In the genomic region with DNA sequence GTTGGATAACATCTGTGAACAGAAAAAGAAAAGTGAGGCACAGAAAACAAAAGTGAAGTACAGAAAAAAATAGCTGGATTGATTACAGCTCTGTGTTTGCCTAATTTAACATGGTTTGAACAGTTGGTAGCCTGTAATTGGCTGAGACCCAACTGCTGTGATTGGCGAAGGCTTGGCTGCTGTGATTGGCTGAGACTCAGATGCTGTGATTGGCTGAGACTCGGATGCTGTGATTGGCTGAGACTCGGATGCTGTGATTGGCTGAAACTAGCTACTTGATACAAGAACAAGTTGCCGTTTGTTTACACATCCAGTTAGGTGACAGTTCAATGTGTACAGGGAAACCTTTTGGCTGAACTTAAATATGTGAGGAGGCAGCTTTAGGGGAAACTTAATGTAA, we compare ENCODE assay signal across 23 cellular contexts.
A peak's percentile ranks its signal among the peaks of the same experiment; 100 is the strongest.
DNase-seq lines count a peak whose midpoint lies in the region; ATAC-seq and TF ChIP-seq lines count a peak whose summit lies in the region.
"Had no signal": no experiment of that assay in that cellular context is flagged by ENCODE, and none has a peak within 500 bp of the region (broad histone marks: within the 10 kb centered on the region; RNA-seq: fewer than 3 reads in every experiment).

No MANE protein-coding gene starts in this region.

- 11% methylated on average over 3 of the region's 4 CpGs for WGBS in SK-N-SH (ENCODE audit: low lambda C conversion rate)

- POLR2A ChIA-PET in SK-N-SH (lab: Yijun Ruan, JAX), result no interaction called here

- H3K4me3 ChIP-seq in SK-N-SH (ENCODE audit: low read depth in 2 of 2, low read length in 1 of 2), result no peak overlapping the region
- H3K4me3 ChIP-seq in Jurkat, Clone E6-1 (ENCODE audit: low read length), result no peak overlapping the region
- H3K4me3 ChIP-seq: smooth muscle cell, uterus had no signal

- in situ Hi-C loops in SK-MEL-5 (cut with HindIII; ENCODE audit: low pct_unique_long_range_greater_than_20kb, low sequenced_read_pairs), result no loop called here

- no peaks in the 10 kb centered on the region for H3K9me3 ChIP-seq in SK-N-SH
- H3K9me3 ChIP-seq: uterus had no signal

- DNase-seq in SK-N-SH (peak; percentile 8), SK-MEL-5 (ENCODE audit: low read depth, low spot score) (peak; percentile 44), osteocyte (ENCODE audit: extremely low spot score, unreplicated experiment) (peak; percentile 32), NCI-H1105 treated with DMSO at 0.1 percent for 48 hours (lab: John Stamatoyannopoulos, UW) (no peak)
- DNase-seq in Jurkat, Clone E6-1 (ENCODE audit: low read depth, low spot score), result peak; percentile 15
- DNase-seq in stimulated activated naive CD4-positive, alpha-beta T cell treated with Interleukin-2 at 50 U/mL for 16 hours (lab: John Stamatoyannopoulos, UW), result no peak
- DNase-seq: activated CD4-positive, CD25-positive, alpha-beta regulatory T cell; activated CD8-positive, alpha-beta memory T cell treated with anti-CD3 and anti-CD28 coated beads for 24 hours; activated naive CD8-positive, alpha-beta T cell treated with anti-CD3 and anti-CD28 coated beads, Interleukin-2, amount 10 ng/mL, durations not matched to agents 7 days and 5 days; brain microvascular endothelial cell; DMS 273 treated with DMSO at 0.1 percent for 48 hours; foreskin fibroblast; H7; NCI-H187; NCI-H524; stimulated activated CD4-positive, alpha-beta T cell treated with anti-CD3 and anti-CD28 coated beads, Interleukin-4, amount 100 ng/mL, for 1 hour; uterus had no signal

- H3K27ac Mint-ChIP-seq in osteocyte (ENCODE audit: unreplicated experiment), result no peak overlapping the region
- H3K27ac Mint-ChIP-seq: activated naive CD8-positive, alpha-beta T cell treated with anti-CD3 and anti-CD28 coated beads, Interleukin-2, amount 10 ng/mL, durations not matched to agents 7 days and 5 days; activated T-helper 1 cell treated with anti-CD3 and anti-CD28 coated beads, Interleukin-12 subunit alpha, Interleukin-12 subunit beta, Interleukin-2, Interleukin-4 antibody, amounts not matched to agents 30 ng/mL and 10 ng/mL and 1 ng/mL, durations not matched to agents 14 hours and 24 hours and 36 hours; progenitor cell of endocrine pancreas; T-helper 2 cell treated with Interferon-gamma antibody and Interleukin-4, amounts not matched to agents 5 μg/mL and 100 μg/mL, for 36 hours had no signal

- no peaks in the 10 kb centered on the region for H3K36me3 Mint-ChIP-seq in osteocyte (ENCODE audit: unreplicated experiment)
- H3K36me3 Mint-ChIP-seq: activated naive CD8-positive, alpha-beta T cell treated with anti-CD3 and anti-CD28 coated beads, Interleukin-2, amount 10 ng/mL, durations not matched to agents 7 days and 5 days had no signal

- TF ChIP-seq RAD21 in SK-N-SH (IDR thresholded peaks at IDR 0.05; ENCODE audit: low read length), result no peak

- H3K4me2 ChIP-seq in SK-N-SH, result no peak overlapping the region
- H3K4me2 ChIP-seq: smooth muscle cell had no signal

- no peaks in the 10 kb centered on the region; the same call in 1 of the 2 replicates for H3K27me3 ChIP-seq in SK-N-SH (ENCODE audit: insufficient read depth)
- H3K27me3 ChIP-seq: brain microvascular endothelial cell, uterus had no signal

- TF ChIP-seq CTCF in SK-N-SH (IDR thresholded peaks at IDR 0.05), result no peak
- no peak for TF ChIP-seq CTCF in osteocyte (IDR thresholded peaks at IDR 0.05)

- no peaks in the 10 kb centered on the region for H3K9me3 Mint-ChIP-seq in osteocyte (ENCODE audit: unreplicated experiment)
- H3K9me3 Mint-ChIP-seq: activated naive CD8-positive, alpha-beta T cell treated with anti-CD3 and anti-CD28 coated beads, Interleukin-2, amount 10 ng/mL, durations not matched to agents 7 days and 5 days; activated T-helper 1 cell treated with anti-CD3 and anti-CD28 coated beads, Interleukin-12 subunit alpha, Interleukin-12 subunit beta, Interleukin-2, Interleukin-4 antibody, amounts not matched to agents 30 ng/mL and 10 ng/mL and 1 ng/mL, durations not matched to agents 14 hours and 24 hours and 36 hours; T-helper 2 cell treated with Interferon-gamma antibody and Interleukin-4, amounts not matched to agents 5 μg/mL and 100 μg/mL, for 36 hours had no signal

- H3K4me3 Mint-ChIP-seq in osteocyte (ENCODE audit: unreplicated experiment), result no peak overlapping the region
- H3K4me3 Mint-ChIP-seq: activated naive CD8-positive, alpha-beta T cell treated with anti-CD3 and anti-CD28 coated beads, Interleukin-2, amount 10 ng/mL, durations not matched to agents 7 days and 5 days; activated T-helper 1 cell treated with anti-CD3 and anti-CD28 coated beads, Interleukin-12 subunit alpha, Interleukin-12 subunit beta, Interleukin-2, Interleukin-4 antibody, amounts not matched to agents 30 ng/mL and 10 ng/mL and 1 ng/mL, durations not matched to agents 14 hours and 24 hours and 36 hours; T-helper 2 cell treated with Interferon-gamma antibody and Interleukin-4, amounts not matched to agents 5 μg/mL and 100 μg/mL, for 36 hours had no signal

- no peak for TF ChIP-seq EP300 in SK-N-SH (IDR thresholded peaks at IDR 0.05; ENCODE audit: borderline replicate concordance in 1 of 2, low read depth in 1 of 2, low read length in 1 of 2)

- no peaks in the 10 kb centered on the region for H3K79me2 ChIP-seq in SK-N-SH (ENCODE audit: insufficient read depth)

- H3F3A ChIP-seq in SK-N-SH (replicated peaks; ENCODE audit: insufficient read depth), result no peaks in the 10 kb centered on the region

- H3K9me2 ChIP-seq in SK-N-SH, result no peaks in the 10 kb centered on the region

- no peak overlapping the region for H2AFZ ChIP-seq in SK-N-SH (ENCODE audit: low read depth)

- peaks cover 28% of the 10 kb centered on the region for H3K4me1 Mint-ChIP-seq in osteocyte (ENCODE audit: unreplicated experiment)
- H3K4me1 Mint-ChIP-seq: activated naive CD8-positive, alpha-beta T cell treated with anti-CD3 and anti-CD28 coated beads, Interleukin-2, amount 10 ng/mL, durations not matched to agents 7 days and 5 days had no signal

- H3K4me1 ChIP-seq in SK-N-SH (ENCODE audit: control insufficient read depth in 1 of 2, insufficient read depth in 2 of 2, low read depth in 1 of 2, low read length in 1 of 2), result no peaks in the 10 kb centered on the region
- H3K4me1 ChIP-seq: uterus had no signal

- H4K20me1 ChIP-seq in SK-N-SH (ENCODE audit: insufficient read depth), result no peaks in the 10 kb centered on the region

- H3K9ac ChIP-seq in SK-N-SH, result no peak overlapping the region

- no peaks in the 10 kb centered on the region for H3K27me3 Mint-ChIP-seq in osteocyte (ENCODE audit: unreplicated experiment)
- H3K27me3 Mint-ChIP-seq: activated naive CD8-positive, alpha-beta T cell treated with anti-CD3 and anti-CD28 coated beads, Interleukin-2, amount 10 ng/mL, durations not matched to agents 7 days and 5 days had no signal

- no peak overlapping the region for H3K27ac ChIP-seq in SK-N-SH (ENCODE audit: low read depth in 2 of 2, low read length in 1 of 2)
- H3K27ac ChIP-seq: brain microvascular endothelial cell, uterus had no signal

- ATAC-seq in SK-N-SH treated with all-trans-retinoic acid at 6 μM for 48 hours, result no peak
- ATAC-seq in HG03139 (IDR thresholded peaks at IDR 0.05; ENCODE audit: unreplicated experiment), result no peak

- CTCF ChIA-PET in SK-N-SH (lab: Yijun Ruan, JAX), result no interaction called here

- no peaks in the 10 kb centered on the region for H3K36me3 ChIP-seq in SK-N-SH (replicated peaks in 1 of 2; ENCODE audit: control insufficient read depth in 1 of 2, insufficient read depth in 2 of 2, low read length in 1 of 2)
- H3K36me3 ChIP-seq: brain microvascular endothelial cell, uterus had no signal

TF ChIP-seq in SK-N-SH, 30 proteins besides CTCF, POLR2A, EP300 and RAD21:
- TF ChIP-seq, protein P1, sequence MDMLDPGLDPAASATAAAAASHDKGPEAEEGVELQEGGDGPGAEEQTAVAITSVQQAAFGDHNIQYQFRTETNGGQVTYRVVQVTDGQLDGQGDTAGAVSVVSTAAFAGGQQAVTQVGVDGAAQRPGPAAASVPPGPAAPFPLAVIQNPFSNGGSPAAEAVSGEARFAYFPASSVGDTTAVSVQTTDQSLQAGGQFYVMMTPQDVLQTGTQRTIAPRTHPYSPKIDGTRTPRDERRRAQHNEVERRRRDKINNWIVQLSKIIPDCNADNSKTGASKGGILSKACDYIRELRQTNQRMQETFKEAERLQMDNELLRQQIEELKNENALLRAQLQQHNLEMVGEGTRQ (IDR thresholded peaks at IDR 0.05; ENCODE audit: borderline replicate concordance, low read depth, low read length), result no peak
- no peak for TF ChIP-seq SIN3A (IDR thresholded peaks at IDR 0.05; ENCODE audit: borderline replicate concordance, low read depth, low read length)
- TF ChIP-seq CHD2 (IDR thresholded peaks at IDR 0.05; ENCODE audit: low read length, partially characterized antibody), result no peak
- TF ChIP-seq SMC3 (IDR thresholded peaks at IDR 0.05; ENCODE audit: low read depth, low read length), result no peak
- TF ChIP-seq NFIC (IDR thresholded peaks at IDR 0.05; ENCODE audit: borderline replicate concordance), result no peak

TF ChIP-seq in SK-N-SH treated with all-trans-retinoic acid at 6 μM for 48 hours, 23 proteins besides CTCF, POLR2A, EP300 and RAD21:
- TF ChIP-seq, protein P2, sequence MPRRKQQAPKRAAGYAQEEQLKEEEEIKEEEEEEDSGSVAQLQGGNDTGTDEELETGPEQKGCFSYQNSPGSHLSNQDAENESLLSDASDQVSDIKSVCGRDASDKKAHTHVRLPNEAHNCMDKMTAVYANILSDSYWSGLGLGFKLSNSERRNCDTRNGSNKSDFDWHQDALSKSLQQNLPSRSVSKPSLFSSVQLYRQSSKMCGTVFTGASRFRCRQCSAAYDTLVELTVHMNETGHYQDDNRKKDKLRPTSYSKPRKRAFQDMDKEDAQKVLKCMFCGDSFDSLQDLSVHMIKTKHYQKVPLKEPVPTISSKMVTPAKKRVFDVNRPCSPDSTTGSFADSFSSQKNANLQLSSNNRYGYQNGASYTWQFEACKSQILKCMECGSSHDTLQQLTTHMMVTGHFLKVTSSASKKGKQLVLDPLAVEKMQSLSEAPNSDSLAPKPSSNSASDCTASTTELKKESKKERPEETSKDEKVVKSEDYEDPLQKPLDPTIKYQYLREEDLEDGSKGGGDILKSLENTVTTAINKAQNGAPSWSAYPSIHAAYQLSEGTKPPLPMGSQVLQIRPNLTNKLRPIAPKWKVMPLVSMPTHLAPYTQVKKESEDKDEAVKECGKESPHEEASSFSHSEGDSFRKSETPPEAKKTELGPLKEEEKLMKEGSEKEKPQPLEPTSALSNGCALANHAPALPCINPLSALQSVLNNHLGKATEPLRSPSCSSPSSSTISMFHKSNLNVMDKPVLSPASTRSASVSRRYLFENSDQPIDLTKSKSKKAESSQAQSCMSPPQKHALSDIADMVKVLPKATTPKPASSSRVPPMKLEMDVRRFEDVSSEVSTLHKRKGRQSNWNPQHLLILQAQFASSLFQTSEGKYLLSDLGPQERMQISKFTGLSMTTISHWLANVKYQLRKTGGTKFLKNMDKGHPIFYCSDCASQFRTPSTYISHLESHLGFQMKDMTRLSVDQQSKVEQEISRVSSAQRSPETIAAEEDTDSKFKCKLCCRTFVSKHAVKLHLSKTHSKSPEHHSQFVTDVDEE (CRISPR knock-in tag; IDR thresholded peaks at IDR 0.05), result no peak
- no peak for TF ChIP-seq ZFP30 (CRISPR knock-in tag; IDR thresholded peaks at IDR 0.05)

Comparison
In these comparisons a context has a peak if more than half of its experiments do, and no peak if none do; other contexts are left out.
1. DNase-seq: peak in SK-N-SH (single experiment), Jurkat, Clone E6-1 (single experiment), SK-MEL-5 (single experiment) and osteocyte (single experiment); none in NCI-H1105 treated with DMSO at 0.1 percent for 48 hours (single experiment) and stimulated activated naive CD4-positive, alpha-beta T cell treated with Interleukin-2 at 50 U/mL for 16 hours (single experiment).